In the genomic region with DNA sequence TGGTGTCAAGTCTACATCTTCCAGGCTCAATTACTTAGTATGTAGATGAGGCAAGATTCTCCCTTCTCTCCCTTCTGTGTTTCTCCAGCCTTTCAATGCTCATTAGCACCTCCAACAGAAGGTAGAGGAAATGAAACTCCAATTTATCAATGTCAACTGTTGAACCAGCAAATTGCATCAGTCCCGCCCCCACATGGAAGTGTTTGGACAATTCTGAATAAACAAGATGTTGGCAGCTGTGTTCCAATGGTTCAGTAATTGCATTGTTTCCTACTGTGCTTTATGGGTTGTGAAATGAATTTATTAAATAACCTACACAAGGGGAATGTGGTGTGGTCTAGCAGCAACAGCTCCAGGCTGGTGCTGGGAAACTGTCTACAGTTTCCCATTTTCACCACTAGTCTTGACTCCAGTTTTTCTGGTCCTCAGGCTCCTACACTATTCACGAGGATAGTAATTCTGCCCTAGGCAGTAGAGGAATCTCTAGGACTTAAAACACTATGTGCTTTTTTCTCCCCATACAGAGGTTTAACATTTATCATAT, we compare ENCODE assay signal across 9 cellular contexts.
DNase-seq lines count a peak whose midpoint lies in the region; ATAC-seq, FAIRE-seq and TF ChIP-seq lines count a peak whose summit lies in the region.
"Had no signal": no experiment of that assay in that cellular context is flagged by ENCODE, and none has a peak within 500 bp of the region (broad histone marks: within the 10 kb centered on the region; RNA-seq: fewer than 3 reads in every experiment).

No MANE protein-coding gene starts in this region.

- in situ Hi-C loops in GM13977 (cut with MboI; ENCODE audit: low pct_unique_long_range_greater_than_20kb, low sequenced_read_pairs, unreplicated experiment): no loop called here
- in situ Hi-C loops in HepG2 (cut with HindIII; ENCODE audit: extremely low pct_ligation_motif_present, low pct_unique_long_range_greater_than_20kb): no loop called here

- H4K20me1 ChIP-seq in PC-9 (ENCODE audit: insufficient read depth): peaks cover 5% of the 10 kb centered on the region; the same call in 1 of the 2 replicates
- no peaks in the 10 kb centered on the region for H4K20me1 ChIP-seq in HepG2 (ENCODE audit: insufficient read depth, low read length)

- H3K4me1 ChIP-seq in PC-9 (replicated peaks; ENCODE audit: insufficient read depth) (no peaks in the 10 kb centered on the region), HepG2 (ENCODE audit: insufficient read depth, low read length) (peaks cover 11% of the 10 kb centered on the region; the same call in 1 of the 2 replicates)

- BruUV-seq in PC-9 (replicated peaks; lab: Mats Ljungman, UMichigan) (no TSS peak), HepG2 (replicated peaks; lab: Mats Ljungman, UMichigan) (no TSS peak)

- no peaks in the 10 kb centered on the region for H3K36me3 Mint-ChIP-seq in naive thymus-derived CD8-positive, alpha-beta T cell

- H3K27me3 Mint-ChIP-seq in naive thymus-derived CD8-positive, alpha-beta T cell: peaks cover 0 to 2% (median 0%) of the 10 kb centered on the region in 5 donors

- no peaks in the 10 kb centered on the region for H3K36me3 ChIP-seq in PC-9 (ENCODE audit: low read depth)
- no peaks in the 10 kb centered on the region for H3K36me3 ChIP-seq in HepG2 (replicated peaks in 1 of 2; ENCODE audit: control insufficient read depth in 1 of 2, insufficient read depth in 2 of 2, low read length in 2 of 2)
- H3K36me3 ChIP-seq in H7 (replicated peaks; ENCODE audit: control insufficient read depth, insufficient read depth, low read length): no peaks in the 10 kb centered on the region

- no peak overlapping the region for H3K4me3 Mint-ChIP-seq in naive thymus-derived CD8-positive, alpha-beta T cell

- H3K4me3 ChIP-seq in PC-9 (no peak overlapping the region), HepG2 (replicated peaks in 1 of 3; ENCODE audit: insufficient read depth in 1 of 3, low read depth in 2 of 3, low read length in 3 of 3) (no peak overlapping the region), H7 (ENCODE audit: insufficient read depth, low read depth, low read length) (no peak overlapping the region)

- H3K27ac ChIP-seq in PC-9: no peak overlapping the region
- H3K27ac ChIP-seq in HepG2 (ENCODE audit: extremely low read length, insufficient read depth, low read length): no peak overlapping the region

- H3K27ac Mint-ChIP-seq in naive thymus-derived CD8-positive, alpha-beta T cell: no peak overlapping the region

- H3K4me2 ChIP-seq in PC-9: no peak overlapping the region
- no peak overlapping the region for H3K4me2 ChIP-seq in HepG2 (ENCODE audit: low read depth, low read length)

- no peak overlapping the region for H2AFZ ChIP-seq in PC-9
- H2AFZ ChIP-seq in HepG2 (ENCODE audit: low read length): no peak overlapping the region

- H3K9me3 ChIP-seq in PC-9 (ENCODE audit: insufficient read depth, low read depth) (no peaks in the 10 kb centered on the region), HepG2 (ENCODE audit: low read length) (no peaks in the 10 kb centered on the region)

- no peaks in the 10 kb centered on the region for H3F3A ChIP-seq in PC-9 (ENCODE audit: insufficient read depth, low read depth)

- DNase-seq in GM13977 (ENCODE audit: low spot score): no peak
- peak in 1 of 2 experiments; percentile 75 for DNase-seq in PC-9
- DNase-seq in HepG2 (ENCODE audit: low spot score): peak; percentile 28
- no peak for DNase-seq in naive thymus-derived CD8-positive, alpha-beta T cell
- DNase-seq in H7: no peak
- no peak for DNase-seq in activated CD4-positive, alpha-beta T cell treated with anti-CD3 and anti-CD28 coated beads, Interleukin-2, amount 50 U/mL, for 4 hours
- DNase-seq: hypothalamus had no signal

- CTCF ChIA-PET in PC-9 (lab: Charles Lee) (interaction anchor here (0.8 kb wide), 1 partner anchor 8 kb away, joined by 3 read pairs; no protein-coding TSS in a partner anchor), HepG2 (lab: Yijun Ruan, JAX; ENCODE audit: low intra/inter-chr PET ratio, low total read pairs) (no interaction called here)

- TF ChIP-seq EP300 in Ishikawa (IDR thresholded peaks at IDR 0.05; ENCODE audit: borderline replicate concordance) (peak; percentile 59; the same call in 1 of the 2 replicates), HepG2 (IDR thresholded peaks at IDR 0.05; ENCODE audit: low read depth in 2 of 2, low read length in 2 of 2) (no peak), HepG2 (CRISPR knock-in tag; IDR thresholded peaks at IDR 0.05; ENCODE audit: borderline replicate concordance) (no peak)

- TF ChIP-seq CTCF in GM13977 (IDR thresholded peaks at IDR 0.05; ENCODE audit: extremely low read depth, insufficient read depth, missing control alignments) (peak; percentile 4), PC-9 (conservative IDR thresholded peaks at IDR 0.05) (peak; percentile 40; the same call in 1 of the 2 replicates), HepG2 (CRISPR knock-in tag; IDR thresholded peaks at IDR 0.05) (no peak)

- no peaks in the 10 kb centered on the region for H3K9me2 ChIP-seq in PC-9 (ENCODE audit: insufficient read depth)

- H3K79me2 ChIP-seq in PC-9 (ENCODE audit: low read depth) (no peaks in the 10 kb centered on the region; the same call in 1 of the 2 replicates), HepG2 (ENCODE audit: insufficient read depth, low read length) (no peaks in the 10 kb centered on the region)

- H3K9me3 Mint-ChIP-seq in naive thymus-derived CD8-positive, alpha-beta T cell: peaks cover 0 to 3% (median 0%) of the 10 kb centered on the region in 9 donors

- H3K4me1 Mint-ChIP-seq in naive thymus-derived CD8-positive, alpha-beta T cell: no peaks in the 10 kb centered on the region

- TF ChIP-seq POLR2A in HepG2 (IDR thresholded peaks at IDR 0.05; ENCODE audit: insufficient read depth in 1 of 2, low read depth in 2 of 2, low read length in 2 of 2): no peak

- no peak; the same call in 1 of the 2 replicates for TF ChIP-seq RAD21 in Ishikawa (IDR thresholded peaks at IDR 0.05; ENCODE audit: low read depth)
- no peak for TF ChIP-seq RAD21 in HepG2 (CRISPR knock-in tag; IDR thresholded peaks at IDR 0.05)

- FAIRE-seq in HepG2 (lab: Jason Lieb, UNC): no peak

- intact Hi-C loops in PC-9 (cut with micrococcal nuclease; ENCODE audit: unreplicated experiment): no loop called here
- intact Hi-C loops in HepG2 (cut with micrococcal nuclease; ENCODE audit: unreplicated experiment): no loop called here

- POLR2A ChIA-PET in PC-9 (lab: Charles Lee; ENCODE audit: unreplicated experiment) (no interaction called here), HepG2 (lab: Yijun Ruan, JAX) (no interaction called here)
- POLR2A ChIA-PET in naive thymus-derived CD8-positive, alpha-beta T cell (lab: Charles Lee): no interaction called here

- WGBS in HepG2 (ENCODE audit: low lambda C conversion rate): 74% methylated on average over 2 of the region's 2 CpGs

- ATAC-seq in HepG2: no peak; the same call in 2 of the 3 replicates
- no peak for ATAC-seq in naive thymus-derived CD8-positive, alpha-beta T cell
- ATAC-seq in HG02973 (IDR thresholded peaks at IDR 0.05; ENCODE audit: unreplicated experiment): no peak

- no peak overlapping the region for H3K9ac ChIP-seq in HepG2 (ENCODE audit: insufficient read depth, low read depth, low read length)

- no peaks in the 10 kb centered on the region for H3K27me3 ChIP-seq in PC-9 (ENCODE audit: insufficient read depth, low read depth)
- no peaks in the 10 kb centered on the region for H3K27me3 ChIP-seq in HepG2 (ENCODE audit: control insufficient read depth in 1 of 2, insufficient read depth in 2 of 2, low read length in 2 of 2)
- no peaks in the 10 kb centered on the region for H3K27me3 ChIP-seq in H7 (ENCODE audit: control insufficient read depth, insufficient read depth, low read length)

TF ChIP-seq in Ishikawa, 13 proteins besides CTCF, POLR2A, EP300 and RAD21:
- TF ChIP-seq NFIC (IDR thresholded peaks at IDR 0.05) (peak; percentile 98), YY1 (IDR thresholded peaks at IDR 0.05; ENCODE audit: low read depth) (no peak), TCF12 (IDR thresholded peaks at IDR 0.05; ENCODE audit: low read depth) (peak; percentile 87), CEBPB (IDR thresholded peaks at IDR 0.05) (peak; percentile 69), TEAD4 (IDR thresholded peaks at IDR 0.05) (peak; percentile 87), EGR1 (IDR thresholded peaks at IDR 0.05) (peak; percentile 81), USF1 (IDR thresholded peaks at IDR 0.05) (no peak), MAX (IDR thresholded peaks at IDR 0.05) (peak; percentile 58)

TF ChIP-seq in HepG2, 621 proteins besides CTCF, POLR2A, EP300 and RAD21:
- TF ChIP-seq, protein P1, sequence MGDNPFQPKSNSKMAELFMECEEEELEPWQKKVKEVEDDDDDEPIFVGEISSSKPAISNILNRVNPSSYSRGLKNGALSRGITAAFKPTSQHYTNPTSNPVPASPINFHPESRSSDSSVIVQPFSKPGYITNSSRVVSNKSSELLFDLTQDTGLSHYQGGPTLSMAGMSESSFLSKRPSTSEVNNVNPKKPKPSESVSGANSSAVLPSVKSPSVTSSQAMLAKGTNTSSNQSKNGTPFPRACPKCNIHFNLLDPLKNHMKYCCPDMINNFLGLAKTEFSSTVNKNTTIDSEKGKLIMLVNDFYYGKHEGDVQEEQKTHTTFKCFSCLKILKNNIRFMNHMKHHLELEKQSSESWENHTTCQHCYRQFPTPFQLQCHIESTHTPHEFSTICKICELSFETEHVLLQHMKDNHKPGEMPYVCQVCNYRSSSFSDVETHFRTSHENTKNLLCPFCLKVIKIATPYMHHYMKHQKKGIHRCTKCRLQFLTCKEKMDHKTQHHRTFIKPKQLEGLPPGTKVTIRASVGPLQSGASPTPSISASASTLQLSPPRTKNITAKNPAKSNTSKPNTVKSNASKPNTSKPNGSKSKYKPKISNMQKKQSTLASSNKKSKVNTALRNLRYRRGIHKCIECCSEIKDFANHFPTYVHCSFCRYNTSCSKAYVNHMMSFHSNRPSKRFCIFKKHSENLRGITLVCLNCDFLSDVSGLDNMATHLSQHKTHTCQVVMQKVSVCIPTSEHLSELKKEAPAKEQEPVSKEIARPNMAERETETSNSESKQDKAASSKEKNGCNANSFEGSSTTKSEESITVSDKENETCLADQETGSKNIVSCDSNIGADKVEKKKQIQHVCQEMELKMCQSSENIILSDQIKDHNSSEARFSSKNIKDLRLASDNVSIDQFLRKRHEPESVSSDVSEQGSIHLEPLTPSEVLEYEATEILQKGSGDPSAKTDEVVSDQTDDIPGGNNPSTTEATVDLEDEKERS (CRISPR knock-in tag; IDR thresholded peaks at IDR 0.05): no peak
- TF ChIP-seq, protein P2, sequence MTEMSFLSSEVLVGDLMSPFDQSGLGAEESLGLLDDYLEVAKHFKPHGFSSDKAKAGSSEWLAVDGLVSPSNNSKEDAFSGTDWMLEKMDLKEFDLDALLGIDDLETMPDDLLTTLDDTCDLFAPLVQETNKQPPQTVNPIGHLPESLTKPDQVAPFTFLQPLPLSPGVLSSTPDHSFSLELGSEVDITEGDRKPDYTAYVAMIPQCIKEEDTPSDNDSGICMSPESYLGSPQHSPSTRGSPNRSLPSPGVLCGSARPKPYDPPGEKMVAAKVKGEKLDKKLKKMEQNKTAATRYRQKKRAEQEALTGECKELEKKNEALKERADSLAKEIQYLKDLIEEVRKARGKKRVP (CRISPR knock-in tag; IDR thresholded peaks at IDR 0.05): peak in 1 of 2 experiments; percentile 39; a peak in 1 of 4 replicates
- TF ChIP-seq HOXA5 (CRISPR knock-in tag; IDR thresholded peaks at IDR 0.05): peak; percentile 97
